ENCODE assay signal across 8 cellular contexts in the genomic region with DNA sequence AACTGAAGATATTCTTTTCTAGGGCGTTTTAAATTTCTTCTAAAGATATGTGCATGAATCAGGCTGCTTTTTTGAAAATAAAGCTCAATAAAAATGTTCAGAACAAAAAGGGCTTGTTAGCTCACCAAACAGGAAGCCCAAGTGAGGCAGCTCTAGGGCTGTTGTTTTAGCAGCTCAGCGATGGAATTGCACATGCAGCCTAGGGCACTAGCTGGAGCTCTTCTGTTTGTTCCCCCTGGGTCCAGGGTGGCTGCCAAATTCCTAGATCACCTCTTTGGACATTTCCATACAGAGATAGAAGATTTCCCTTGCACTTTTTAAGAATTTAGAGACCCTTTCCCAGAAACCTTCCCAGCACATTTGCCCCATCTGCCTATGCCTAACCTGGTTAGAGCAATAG. TPM values are rescaled to one million over a fixed set of nuclear protein-coding genes. Genes with fewer than 3 reads are reported as not detected.
DNase-seq lines count a peak whose midpoint lies in the region; ATAC-seq and TF ChIP-seq lines count a peak whose summit lies in the region.
"Not testable (repeated sequence)": the region's sequence is repeated elsewhere in the genome, so short reads cannot be mapped to it uniquely, and the experiment has no call there.

No MANE protein-coding gene starts in this region.

- WGBS in right lobe of liver (ENCODE audit: insufficient coverage, low coverage, low lambda C conversion rate, missing lambda C conversion rate), result 86% methylated on average over 2 of the region's 2 CpGs
- 67 to 72% methylated on average over 1 to 2 of the region's 2 CpGs for WGBS in thyroid gland, 2 donors

- peak; percentile 11 for DNase-seq in G401 (ENCODE audit: low spot score)
- DNase-seq in LNCaP clone FGC (ENCODE audit: low read depth); right lobe of liver: not testable (repeated sequence)
- DNase-seq in SK-MEL-5 (ENCODE audit: low read depth, low spot score), result peak; percentile 49
- DNase-seq in dermis blood vessel endothelial cell, result peak; percentile 13
- peak; percentile 50 for DNase-seq in islet precursor cell
- peak; percentile 1 for DNase-seq in myocyte (ENCODE audit: low read depth)
- DNase-seq in thyroid gland, result peak; percentile 20 to 29

- H3K27ac ChIP-seq in right lobe of liver, thyroid gland: not testable (repeated sequence)

- in situ Hi-C loops in G401 (cut with HindIII; ENCODE audit: low sequenced_read_pairs); SK-MEL-5 (cut with HindIII; ENCODE audit: low pct_unique_long_range_greater_than_20kb, low sequenced_read_pairs): not testable (repeated sequence)

- TF ChIP-seq CTCF in LNCaP clone FGC (IDR thresholded peaks at IDR 0.05; ENCODE audit: control insufficient read depth, extremely low read depth, insufficient read depth), result peak; percentile 19; the same call in 1 of the 2 replicates
- TF ChIP-seq CTCF in right lobe of liver (IDR thresholded peaks at IDR 0.05); thyroid gland (IDR thresholded peaks at IDR 0.05): not testable (repeated sequence)

- H3K4me3 ChIP-seq in LNCaP clone FGC (ENCODE audit: low read depth, low read length); right lobe of liver; thyroid gland (replicated peaks in 1 of 3): not testable (repeated sequence)

- TF ChIP-seq POLR2A in right lobe of liver (IDR thresholded peaks at IDR 0.05); thyroid gland (IDR thresholded peaks at IDR 0.05): not testable (repeated sequence)

- H3K4me1 ChIP-seq in right lobe of liver, thyroid gland: not testable (repeated sequence)

- H3K9me3 ChIP-seq in right lobe of liver, thyroid gland: not testable (repeated sequence)

- peak in 3 of 4 donors; percentile 62 to 77 (median 70) for ATAC-seq in right lobe of liver

- not testable (repeated sequence) for H3K27me3 ChIP-seq in right lobe of liver, thyroid gland

- H3K36me3 ChIP-seq in right lobe of liver, thyroid gland: not testable (repeated sequence)

- intact Hi-C loops in right lobe of liver (cut with DNase I); thyroid gland (cut with DNase I): not testable (repeated sequence)

RNA-seq across cellular contexts. Expression of gene ACTR3B, which starts 42.2 kb away (rescaled TPM):
- 34.2 and 62.4 TPM in 2 replicates for total RNA-seq in G401 (2014; rRNA removed; shearing (Covaris generic))
- total RNA-seq in SK-MEL-5 (2014; rRNA removed; shearing (Covaris generic)), result 13.7 and 23.2 TPM in 2 replicates
- 20.7 and 26.0 TPM in 2 replicates for polyA plus RNA-seq in SK-MEL-5 (2015; cell fraction: cytosol; rRNA removed)
- 21.0 and 26.0 TPM in 2 replicates for polyA plus RNA-seq in SK-MEL-5 (2015; cell fraction: nucleus; rRNA removed)
- total RNA-seq in dermis blood vessel endothelial cell (4.3 and 10.0 TPM in 2 replicates), right lobe of liver (1 to 10 TPM; 5.3 to 7.0 (median 6.1) TPM), myocyte (4.5 and 12.1 TPM in 2 replicates), thyroid gland (10 to 100 TPM in 2 of 4 donors, 1 to 10 TPM in 2; 7.5 to 10.5 (median 9.9) TPM)
- polyA plus RNA-seq in myocyte (2012), result 15.3 TPM
